8 cellular contexts compared by ENCODE assay signal in the genomic region with DNA sequence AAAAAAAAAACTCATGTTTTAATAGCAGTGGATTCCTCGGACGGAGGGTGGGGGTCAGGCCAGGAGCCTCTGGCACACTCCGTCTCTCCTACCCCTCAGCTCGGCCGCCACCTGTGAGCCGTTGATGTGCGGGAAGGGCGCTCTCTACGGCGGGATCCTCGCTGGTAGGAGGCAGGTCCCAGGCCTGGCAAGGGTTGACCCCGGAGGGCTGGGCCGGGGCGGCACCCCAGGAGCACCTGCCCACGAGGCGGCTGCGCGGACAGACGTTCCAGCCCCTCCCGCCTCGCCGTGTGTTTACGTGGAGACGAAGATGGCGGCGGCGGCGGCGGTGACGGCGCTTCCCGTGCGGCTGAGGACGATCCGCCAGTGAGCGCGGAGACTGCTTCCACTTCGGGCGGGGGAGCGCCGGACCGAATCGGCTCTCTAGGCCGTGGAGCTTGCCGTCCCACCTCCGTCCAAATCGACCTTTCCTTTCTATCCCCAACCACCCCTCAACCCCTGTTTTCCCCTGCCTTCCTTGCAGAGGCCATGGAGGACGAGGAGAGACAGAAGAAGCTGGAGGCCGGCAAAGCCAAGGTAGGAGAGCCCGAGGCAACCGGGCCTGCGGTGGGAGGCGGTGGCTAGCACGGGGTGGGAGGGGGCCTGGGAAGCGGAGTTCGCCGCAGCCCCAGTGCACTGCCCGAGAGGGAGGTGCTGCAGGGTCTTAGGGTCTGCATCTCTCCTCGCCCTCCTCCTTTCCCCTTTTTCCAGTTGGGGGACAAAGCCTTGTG. TPM values are rescaled to one million over a fixed set of nuclear protein-coding genes. Genes with fewer than 3 reads are reported as not detected.
DNase-seq lines count a peak whose midpoint lies in the region; ATAC-seq and TF ChIP-seq lines count a peak whose summit lies in the region.

A gene (plus strand): TSS at position 291 of the 770 bp plus-strand sequence. CDS start 238 bp downstream, at position 529.

- ATAC-seq in GM19025 (IDR thresholded peaks at IDR 0.05; ENCODE audit: low read depth, unreplicated experiment) = peak; percentile 97
- peak; percentile 95 for ATAC-seq in HG03280 (IDR thresholded peaks at IDR 0.05; ENCODE audit: unreplicated experiment)
- peak; percentile 98 for ATAC-seq in left lung

- peak within 1 kb of the TSS; percentile 86 to 99 for H3K9ac ChIP-seq in colonic mucosa (ENCODE audit: low read depth in 2 of 2, low read length in 2 of 2)

- peak within 1 kb of the TSS; percentile 92 for H3K27ac ChIP-seq in colonic mucosa
- H3K27ac ChIP-seq in left lung = peak within 1 kb of the TSS; percentile 92

- no peaks in the 10 kb centered on the region for H3K9me3 ChIP-seq in colonic mucosa
- H3K9me3 ChIP-seq in left lung = no peaks in the 10 kb centered on the region

- H3K36me3 ChIP-seq in colonic mucosa (no peaks in the 10 kb centered on the region), left lung (no peaks in the 10 kb centered on the region)

- no peak for TF ChIP-seq CTCF in colonic mucosa (IDR thresholded peaks at IDR 0.05)
- no peak for TF ChIP-seq CTCF in left lung (IDR thresholded peaks at IDR 0.05)

- peak within 1 kb of the TSS; percentile 80 for H3K4me3 ChIP-seq in colonic mucosa
- peak within 1 kb of the TSS; percentile 68 to 78 for H3K4me3 ChIP-seq in left lung

- DNase-seq in AML-193 (lab: John Stamatoyannopoulos, UW) (peak; percentile 76 to 80), NCI-H345 treated with DMSO at 0.1 percent for 48 hours (lab: John Stamatoyannopoulos, UW; ENCODE audit: unreplicated experiment) (peak; percentile 67), colonic mucosa (peak; percentile 93), left lung (peak; percentile 93 to 99)
- peak; percentile 92 for DNase-seq in activated CD4-positive, alpha-beta T cell treated with anti-CD3 and anti-CD28 coated beads for 48 hours
- DNase-seq in stimulated activated CD4-positive, alpha-beta T cell treated with anti-CD3 and anti-CD28 coated beads, Interleukin-2, amount 100 ng/mL, for 48 hours = peak; percentile 82 to 84

- H3K4me1 ChIP-seq in colonic mucosa = peaks cover 14% of the 10 kb centered on the region
- H3K4me1 ChIP-seq in left lung = peaks cover 13 to 27% of the 10 kb centered on the region in 2 donors

- intact Hi-C loops in colonic mucosa (cut with DNase I) (loop anchor here (5.0 kb wide), 1 partner anchor 58 kb away; a partner anchor contains a TSS), left lung (cut with DNase I) (no loop called here)

- H3K27me3 ChIP-seq in colonic mucosa = no peaks in the 10 kb centered on the region
- H3K27me3 ChIP-seq in left lung = no peaks in the 10 kb centered on the region

RNA-seq across cellular contexts. Expression of the gene that starts here (rescaled TPM):
- total RNA-seq in colonic mucosa = 100 to 1,000 TPM in 1 of 2 donors, 10 to 100 TPM in 1; 97.7 to 140 TPM
- 10 to 100 TPM; 57.5 to 58.6 TPM for total RNA-seq in left lung

Comparison
In these comparisons a context has a peak if more than half of its experiments do, and no peak if none do; other contexts are left out.
1. Peak in every context shown above with its lines: DNase-seq, ATAC-seq, H3K4me3 ChIP-seq and H3K27ac ChIP-seq.